In the genomic region with DNA sequence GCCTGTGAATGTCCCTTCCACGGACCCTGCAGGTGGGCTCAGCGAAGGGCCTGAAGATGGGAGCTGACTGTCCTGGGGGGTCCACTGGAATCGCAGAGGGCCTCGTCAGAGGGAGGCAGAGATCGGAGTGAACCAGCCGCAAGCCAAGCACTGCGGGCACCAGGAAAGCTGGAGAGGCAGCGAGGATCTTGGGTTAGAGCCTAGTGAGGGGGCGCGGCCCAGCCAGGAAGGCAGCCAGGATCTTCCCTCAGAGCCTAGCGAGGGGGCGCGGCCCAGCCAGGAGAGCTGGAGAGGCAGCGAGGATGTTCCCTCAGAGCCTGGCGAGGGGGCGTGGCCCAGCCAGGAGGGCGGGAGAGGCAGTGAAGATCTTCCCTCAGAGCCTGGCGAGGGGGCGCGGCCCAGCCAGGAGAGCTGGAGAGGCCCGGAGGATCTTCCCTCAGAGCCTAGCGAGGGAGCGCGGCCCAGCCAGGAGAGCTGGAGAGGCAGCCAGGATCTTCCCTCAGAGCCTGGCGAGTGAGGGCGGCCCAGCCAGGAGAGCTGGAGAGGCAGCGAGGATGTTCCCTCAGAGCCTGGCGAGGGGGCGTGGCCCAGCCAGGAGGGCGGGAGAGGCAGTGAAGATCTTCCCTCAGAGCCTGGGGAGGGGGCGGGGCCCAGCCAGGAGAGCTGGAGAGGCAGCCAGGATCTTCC, we compare ENCODE assay signal across 8 cellular contexts.
DNase-seq lines count a peak whose midpoint lies in the region; ATAC-seq, FAIRE-seq and TF ChIP-seq lines count a peak whose summit lies in the region.
"Not testable (repeated sequence)": the region's sequence is repeated elsewhere in the genome, so short reads cannot be mapped to it uniquely, and the experiment has no call there.

No MANE protein-coding gene starts in this region.

- peak overlapping the region; percentile 76 for H3K27ac ChIP-seq in A549
- not testable (repeated sequence) for H3K27ac ChIP-seq in SJSA1
- peak overlapping the region in 1 of 2 donors; percentile 41 for H3K27ac ChIP-seq in liver (ENCODE audit: low read depth in 1 of 2, low read length in 2 of 2)

- not testable (repeated sequence) for H3K36me3 ChIP-seq in SJSA1; liver (ENCODE audit: control insufficient read depth in 4 of 4, insufficient read depth in 3 of 4, low read depth in 1 of 4, low read length in 3 of 4)

- TF ChIP-seq EP300 in A549 (IDR thresholded peaks at IDR 0.05), result not testable (repeated sequence)

- ATAC-seq in A549 (peak; percentile 81 to 89), sciatic nerve (peak; percentile 78)

- WGBS in A549 (ENCODE audit: missing lambda C conversion rate), result 23% methylated on average over 29 of the region's 31 CpGs
- WGBS in liver, result 9% methylated on average over 31 of the region's 31 CpGs

- POLR2A ChIA-PET in A549 (lab: Yijun Ruan, JAX), result interaction anchor here (0.6 to 2.3 kb wide), 6 partner anchors 15 to 62 kb away, joined by 3 to 31 read pairs (median 5); partner anchors contain the start of gene TMEM18

- H3K4me1 ChIP-seq in A549; SJSA1 (replicated peaks): not testable (repeated sequence)
- H3K4me1 ChIP-seq in liver (ENCODE audit: control insufficient read depth in 4 of 4, insufficient read depth in 4 of 4, low read length in 3 of 4), result peaks cover 2 to 17% (median 10%) of the 10 kb centered on the region in 4 donors

- DNase-seq in A549 (ENCODE audit: low read depth in 1 of 2, low spot score in 1 of 2) (peak; percentile 39 to 92), GM12891 (ENCODE audit: insufficient read length, low spot score) (peak; percentile 35), NCI-H1105 (lab: John Stamatoyannopoulos, UW) (peak; percentile 94), SJSA1 (ENCODE audit: low read depth in 1 of 2, low spot score in 2 of 2) (peak; percentile 87 to 99), amniotic stem cell (lab: John Stamatoyannopoulos, UW) (peak; percentile 69), fibroblast of mammary gland (ENCODE audit: low read depth) (peak; percentile 41), sciatic nerve (ENCODE audit: low spot score) (peak; percentile 85)

- TF ChIP-seq RAD21 in A549 (conservative IDR thresholded peaks at IDR 0.05 in 1 of 2, IDR thresholded peaks at IDR 0.05 in 1 of 2); liver (IDR thresholded peaks at IDR 0.05): not testable (repeated sequence)

- 0 out of 2 replicates have a peak, but pooled peaks have one; percentile 23 for TF ChIP-seq POLR2A in A549 (IDR thresholded peaks at IDR 0.05; ENCODE audit: low read length)
- TF ChIP-seq POLR2A in GM12891 (IDR thresholded peaks at IDR 0.05; ENCODE audit: low read depth, low read length), result not testable (repeated sequence)

- not testable (repeated sequence) for H3K27me3 ChIP-seq in SJSA1 (replicated peaks); liver (ENCODE audit: control insufficient read depth in 4 of 4, insufficient read depth in 4 of 4, low read length in 3 of 4)

- H3K4me3 ChIP-seq in A549, result peak overlapping the region; percentile 48
- H3K4me3 ChIP-seq in SJSA1, result not testable (repeated sequence)
- peak overlapping the region; percentile 47 for H3K4me3 ChIP-seq in fibroblast of mammary gland (ENCODE audit: control insufficient read depth, low read depth, low read length)
- H3K4me3 ChIP-seq in liver (ENCODE audit: low read depth in 1 of 3, low read length in 3 of 3), result peak overlapping the region; percentile 56 to 85 (median 69)

- CTCF ChIA-PET in A549 (lab: Yijun Ruan, JAX), result interaction anchor here (0.7 to 7.6 kb wide), 5 partner anchors 9 to 811 kb away, joined by 3 to 38 read pairs (median 3); no protein-coding TSS in a partner anchor

- not testable (repeated sequence) for FAIRE-seq in A549 (lab: Jason Lieb, UNC); GM12891 (lab: Jason Lieb, UNC)

- TF ChIP-seq CTCF in A549 (IDR thresholded peaks at IDR 0.05); fibroblast of mammary gland (conservative IDR thresholded peaks at IDR 0.05; ENCODE audit: control insufficient read depth, insufficient read depth, low read depth, low read length); liver (IDR thresholded peaks at IDR 0.05; ENCODE audit: low read depth, low read length, missing input control): not testable (repeated sequence)

- H3K9me3 ChIP-seq in A549; SJSA1 (replicated peaks); liver (ENCODE audit: control insufficient read depth in 4 of 4, low read length in 3 of 4): not testable (repeated sequence)

- H3K9ac ChIP-seq in liver (ENCODE audit: low read depth in 1 of 2, low read length in 2 of 2), result not testable (repeated sequence)

- H3K4me2 ChIP-seq in A549, result peak overlapping the region; percentile 87

- intact Hi-C loops in sciatic nerve (cut with DNase I), result not testable (repeated sequence)

TF ChIP-seq in A549, 52 proteins besides CTCF, POLR2A, EP300 and RAD21:
- peak; percentile 39; the same call in 1 of the 2 replicates for TF ChIP-seq PHF8 (IDR thresholded peaks at IDR 0.05; ENCODE audit: borderline replicate concordance, low read depth)
TF ChIP-seq in A549: peak in this region for 1; not testable (repeated sequence) for 51.

Comparison
In these comparisons a context has a peak if more than half of its experiments do, and no peak if none do; other contexts are left out.
1. DNase-seq: peak in every context shown above with its lines; median percentile 94 in NCI-H1105; 93 in SJSA1; 85 in sciatic nerve; 69 in amniotic stem cell; 66 in A549; 41 in fibroblast of mammary gland; 35 in GM12891.